Comparison of ENCODE assay signal across 1 cellular context in genomic region chr12:2812290-2813213, GRCh38.
TF ChIP-seq lines count a peak whose summit lies in the region.

ITFG2 (plus strand) TSS chr12:2812668; CDS start chr12:2812761, 93 bp downstream.

TF ChIP-seq in A549, 52 proteins besides CTCF, POLR2A, EP300 and RAD21 (continued from another document):
- TF ChIP-seq HMGXB4 (CRISPR knock-in tag; IDR thresholded peaks at IDR 0.05; ENCODE audit: borderline replicate concordance) (no peak), ZFP36 (IDR thresholded peaks at IDR 0.05; ENCODE audit: borderline replicate concordance, partially characterized antibody) (no peak), KDM1A (IDR thresholded peaks at IDR 0.05; ENCODE audit: low read depth) (no peak), CHD4 (IDR thresholded peaks at IDR 0.05; ENCODE audit: borderline replicate concordance) (no peak), ESRRA (IDR thresholded peaks at IDR 0.05; ENCODE audit: borderline replicate concordance, low read length) (peak; percentile 100), CBX2 (IDR thresholded peaks at IDR 0.05; ENCODE audit: borderline replicate concordance, low read depth) (no peak), SMC3 (IDR thresholded peaks at IDR 0.05) (no peak), NPAS2 (CRISPR knock-in tag; IDR thresholded peaks at IDR 0.05; ENCODE audit: borderline replicate concordance) (peak; percentile 80), ZNF302 (CRISPR knock-in tag; IDR thresholded peaks at IDR 0.05) (no peak), ZC3H11A (IDR thresholded peaks at IDR 0.05) (no peak), JUNB (IDR thresholded peaks at IDR 0.05) (no peak), FOSB (CRISPR knock-in tag; IDR thresholded peaks at IDR 0.05) (no peak), RARB (CRISPR knock-in tag; IDR thresholded peaks at IDR 0.05) (no peak), RFX5 (IDR thresholded peaks at IDR 0.05) (no peak; the same call in 1 of the 2 replicates), HOXB13 (CRISPR knock-in tag; IDR thresholded peaks at IDR 0.05; ENCODE audit: low read depth) (no peak), HDAC2 (IDR thresholded peaks at IDR 0.05) (no peak), ATOH8 (CRISPR knock-in tag; IDR thresholded peaks at IDR 0.05; ENCODE audit: low read depth) (no peak), MAFK (IDR thresholded peaks at IDR 0.05; ENCODE audit: partially characterized antibody) (no peak), HEYL (CRISPR knock-in tag; IDR thresholded peaks at IDR 0.05) (no peak)
- TF ChIP-seq, protein P1, sequence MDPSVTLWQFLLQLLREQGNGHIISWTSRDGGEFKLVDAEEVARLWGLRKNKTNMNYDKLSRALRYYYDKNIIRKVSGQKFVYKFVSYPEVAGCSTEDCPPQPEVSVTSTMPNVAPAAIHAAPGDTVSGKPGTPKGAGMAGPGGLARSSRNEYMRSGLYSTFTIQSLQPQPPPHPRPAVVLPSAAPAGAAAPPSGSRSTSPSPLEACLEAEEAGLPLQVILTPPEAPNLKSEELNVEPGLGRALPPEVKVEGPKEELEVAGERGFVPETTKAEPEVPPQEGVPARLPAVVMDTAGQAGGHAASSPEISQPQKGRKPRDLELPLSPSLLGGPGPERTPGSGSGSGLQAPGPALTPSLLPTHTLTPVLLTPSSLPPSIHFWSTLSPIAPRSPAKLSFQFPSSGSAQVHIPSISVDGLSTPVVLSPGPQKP (IDR thresholded peaks at IDR 0.05; ENCODE audit: low read depth, low read length) = no peak
- TF ChIP-seq, protein P2, sequence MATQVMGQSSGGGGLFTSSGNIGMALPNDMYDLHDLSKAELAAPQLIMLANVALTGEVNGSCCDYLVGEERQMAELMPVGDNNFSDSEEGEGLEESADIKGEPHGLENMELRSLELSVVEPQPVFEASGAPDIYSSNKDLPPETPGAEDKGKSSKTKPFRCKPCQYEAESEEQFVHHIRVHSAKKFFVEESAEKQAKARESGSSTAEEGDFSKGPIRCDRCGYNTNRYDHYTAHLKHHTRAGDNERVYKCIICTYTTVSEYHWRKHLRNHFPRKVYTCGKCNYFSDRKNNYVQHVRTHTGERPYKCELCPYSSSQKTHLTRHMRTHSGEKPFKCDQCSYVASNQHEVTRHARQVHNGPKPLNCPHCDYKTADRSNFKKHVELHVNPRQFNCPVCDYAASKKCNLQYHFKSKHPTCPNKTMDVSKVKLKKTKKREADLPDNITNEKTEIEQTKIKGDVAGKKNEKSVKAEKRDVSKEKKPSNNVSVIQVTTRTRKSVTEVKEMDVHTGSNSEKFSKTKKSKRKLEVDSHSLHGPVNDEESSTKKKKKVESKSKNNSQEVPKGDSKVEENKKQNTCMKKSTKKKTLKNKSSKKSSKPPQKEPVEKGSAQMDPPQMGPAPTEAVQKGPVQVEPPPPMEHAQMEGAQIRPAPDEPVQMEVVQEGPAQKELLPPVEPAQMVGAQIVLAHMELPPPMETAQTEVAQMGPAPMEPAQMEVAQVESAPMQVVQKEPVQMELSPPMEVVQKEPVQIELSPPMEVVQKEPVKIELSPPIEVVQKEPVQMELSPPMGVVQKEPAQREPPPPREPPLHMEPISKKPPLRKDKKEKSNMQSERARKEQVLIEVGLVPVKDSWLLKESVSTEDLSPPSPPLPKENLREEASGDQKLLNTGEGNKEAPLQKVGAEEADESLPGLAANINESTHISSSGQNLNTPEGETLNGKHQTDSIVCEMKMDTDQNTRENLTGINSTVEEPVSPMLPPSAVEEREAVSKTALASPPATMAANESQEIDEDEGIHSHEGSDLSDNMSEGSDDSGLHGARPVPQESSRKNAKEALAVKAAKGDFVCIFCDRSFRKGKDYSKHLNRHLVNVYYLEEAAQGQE (IDR thresholded peaks at IDR 0.05) = no peak
TF ChIP-seq in A549: peak in this region for 13.
